ENCODE assay signal across 10 cellular contexts in genomic region chr2:134160793-134161504, GRCh38.
A peak's percentile ranks its signal among the peaks of the same experiment; 100 is the strongest.
DNase-seq lines count a peak whose midpoint lies in the region; ATAC-seq and TF ChIP-seq lines count a peak whose summit lies in the region.
"Had no signal": no experiment of that assay in that cellular context is flagged by ENCODE, and none has a peak within 500 bp of the region (broad histone marks: within the 10 kb centered on the region; RNA-seq: fewer than 3 reads in every experiment).

No MANE protein-coding gene starts in this region.

- H3K27me3 Mint-ChIP-seq in H9 (ENCODE audit: low read depth) (no peaks in the 10 kb centered on the region), T-helper 17 cell (no peaks in the 10 kb centered on the region)

- H3K14ac ChIP-seq in H9 (ENCODE audit: insufficient read depth, low read length) = no peak overlapping the region

- no peaks in the 10 kb centered on the region for H3K27me3 ChIP-seq in H9 (ENCODE audit: insufficient read depth, low read length)

- H4K5ac ChIP-seq in H9 (ENCODE audit: insufficient read length, low read depth, low read length) = no peak overlapping the region

- no CpG with 5 or more reads among the region's 9 CpGs for WGBS in H9 (ENCODE audit: extremely low coverage, insufficient read length, low lambda C conversion rate)

- H4K91ac ChIP-seq in H9 (ENCODE audit: insufficient read length, low read depth, low read length) = no peak overlapping the region

- no peaks in the 10 kb centered on the region; a peak in 1 of 5 replicates for H3K9me3 Mint-ChIP-seq in H9
- H3K9me3 Mint-ChIP-seq: activated T-cell treated with anti-CD3 and anti-CD28 coated beads, Interleukin-2, amount 50 U/mL, for 4 hours had no signal

- TF ChIP-seq CTCF in H9 (conservative IDR thresholded peaks at IDR 0.05) = no peak

- H4K20me1 ChIP-seq in H9 (ENCODE audit: control insufficient read depth, insufficient read depth, insufficient read length) = no peaks in the 10 kb centered on the region

- H3K4me1 Mint-ChIP-seq in H9 (peaks cover 34 to 45% of the 10 kb centered on the region in 2 experiments), T-helper 17 cell (peaks cover 83% of the 10 kb centered on the region)

- H2AFZ ChIP-seq in H9 (ENCODE audit: low read length) = no peak overlapping the region

- H3K18ac ChIP-seq in H9 (ENCODE audit: insufficient read length, low read depth, low read length) = no peak overlapping the region

- H2BK5ac ChIP-seq in H9 (ENCODE audit: insufficient read length, low read length) = no peak overlapping the region

- H3K56ac ChIP-seq in H9 (ENCODE audit: insufficient read length, low read depth, low read length) = no peak overlapping the region

- no peak overlapping the region for H3K9ac ChIP-seq in H9 (ENCODE audit: extremely low read depth, insufficient read length, low read length)

- DNase-seq in H9 = no peak
- DNase-seq in T-helper 17 cell = no peak
- DNase-seq in left cardiac atrium = peak; percentile 63
- peak; percentile 65 for DNase-seq in pulmonary artery endothelial cell (ENCODE audit: low read depth, low spot score)
- DNase-seq in COLO668 (lab: John Stamatoyannopoulos, UW; ENCODE audit: unreplicated experiment) = no peak
- DNase-seq in islet precursor cell = no peak
- DNase-seq in NCI-H2081 treated with DMSO at 0.1 percent for 48 hours (lab: John Stamatoyannopoulos, UW) = no peak
- DNase-seq: activated T-cell treated with anti-CD3 and anti-CD28 coated beads, Interleukin-2, amount 50 U/mL, for 4 hours; NCI-H1417 had no signal

- H2AK5ac ChIP-seq in H9 (ENCODE audit: insufficient read length, low read length) = no peak overlapping the region

- intact Hi-C loops in left cardiac atrium (cut with DNase I) = no loop called here

- no peak overlapping the region for H3K27ac ChIP-seq in H9 (ENCODE audit: insufficient read length, low read depth, low read length)
- H3K27ac ChIP-seq: SK-N-MC had no signal

- no peak overlapping the region for H2BK120ac ChIP-seq in H9 (ENCODE audit: low read depth, low read length, poor library complexity, severe bottlenecking)

- H3K4me3 Mint-ChIP-seq in H9 = no peak overlapping the region
- H3K4me3 Mint-ChIP-seq in T-helper 17 cell = peak overlapping the region; percentile 64
- H3K4me3 Mint-ChIP-seq: activated T-cell treated with anti-CD3 and anti-CD28 coated beads, Interleukin-2, amount 50 U/mL, for 4 hours had no signal

- peaks cover 15% of the 10 kb centered on the region for H3K4me1 ChIP-seq in H9 (ENCODE audit: insufficient read depth, low read length)

- no peak overlapping the region for H3K4ac ChIP-seq in H9 (ENCODE audit: low read depth, low read length)

- peaks cover 3% of the 10 kb centered on the region for H3K79me1 ChIP-seq in H9 (ENCODE audit: insufficient read depth, low read depth, low read length, poor library complexity, severe bottlenecking)

- ATAC-seq in T-helper 17 cell = peak; percentile 30
- peak in 1 of 2 donors; percentile 57 for ATAC-seq in left cardiac atrium
- ATAC-seq: activated T-cell treated with anti-CD3 and anti-CD28 coated beads, Interleukin-2, amount 50 U/mL, for 4 hours had no signal

- no peak overlapping the region for H2BK15ac ChIP-seq in H9 (ENCODE audit: low read depth, low read length)

- no peak overlapping the region for H2BK20ac ChIP-seq in H9 (ENCODE audit: low read depth, low read length, poor library complexity, severe bottlenecking)

- no peak overlapping the region for H2BK12ac ChIP-seq in H9 (ENCODE audit: insufficient read length, low read depth, low read length)

- no peak overlapping the region for H3K23ac ChIP-seq in H9 (ENCODE audit: insufficient read length, low read depth, low read length)

- H3K4me2 ChIP-seq in H9 (ENCODE audit: insufficient read depth, insufficient read length, low read length) = no peak overlapping the region

- peaks cover 6% of the 10 kb centered on the region; the same call in 1 of the 2 replicates for H3K79me2 ChIP-seq in H9 (ENCODE audit: insufficient read depth, low read length)

- no peaks in the 10 kb centered on the region for H3K9me3 ChIP-seq in H9 (ENCODE audit: control insufficient read depth, low read depth, low read length)
- H3K9me3 ChIP-seq in T-helper 17 cell (ENCODE audit: control insufficient read depth, low read length, poor library complexity, severe bottlenecking) = no peaks in the 10 kb centered on the region

- H3K36me3 Mint-ChIP-seq in H9 (ENCODE audit: insufficient read depth in 1 of 3, low read depth in 3 of 3) (peaks cover 2 to 6% (median 4%) of the 10 kb centered on the region in 3 experiments; a peak in 5 of 7 replicates), T-helper 17 cell (ENCODE audit: low read depth) (peaks cover under 1% of the 10 kb centered on the region)

- no peaks in the 10 kb centered on the region for H3K23me2 ChIP-seq in H9 (ENCODE audit: insufficient read length, low read depth, low read length, poor library complexity, severe bottlenecking)

- H3T11ph ChIP-seq in H9 (ENCODE audit: low read length) = no peak overlapping the region

- H3K27ac Mint-ChIP-seq in H9 (peak overlapping the region in 2 of 3 experiments; percentile 20 to 46; a peak in 5 of 7 replicates), T-helper 17 cell (peak overlapping the region; percentile 90)

- H4K8ac ChIP-seq in H9 (replicated peaks; ENCODE audit: insufficient read length, low read depth, low read length) = no peak overlapping the region

Comparison
In these comparisons a context has a peak if more than half of its experiments do, and no peak if none do; other contexts are left out.
1. DNase-seq: peak in left cardiac atrium (single experiment) and pulmonary artery endothelial cell (single experiment); none in H9 (single experiment), T-helper 17 cell (0 of 3), COLO668 (single experiment), islet precursor cell (single experiment) and NCI-H2081 treated with DMSO at 0.1 percent for 48 hours (single experiment).